Comparison of ENCODE assay signal across 8 cellular contexts in the genomic region with DNA sequence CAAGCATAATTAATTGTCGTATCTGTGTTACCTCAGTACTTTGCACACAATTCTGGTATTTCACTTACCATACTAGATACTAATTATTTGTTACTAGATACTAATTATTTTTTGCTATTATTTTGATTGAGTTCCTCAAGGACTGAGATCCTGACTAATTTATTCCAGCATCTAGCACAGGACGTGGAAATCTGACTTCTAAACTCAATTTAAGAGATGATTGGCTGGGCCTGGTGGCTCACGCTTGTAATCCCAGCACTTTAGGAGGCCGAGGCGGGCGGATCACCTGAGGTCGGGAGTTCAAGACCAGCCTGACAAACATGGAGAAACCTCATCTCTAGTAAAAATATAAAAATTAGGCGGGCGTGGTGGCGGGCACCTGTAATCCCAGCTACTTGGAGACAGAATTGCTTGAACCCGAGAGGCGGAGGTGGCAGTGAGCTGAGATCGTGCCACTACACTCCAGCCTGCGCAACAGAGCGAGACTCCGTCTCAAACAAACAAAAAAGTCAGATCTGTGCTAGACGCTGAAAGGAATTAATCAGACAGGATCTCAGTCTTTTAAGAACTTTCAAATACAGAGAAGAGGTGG. TPM values are rescaled to one million over a fixed set of nuclear protein-coding genes. Genes with fewer than 3 reads are reported as not detected.
DNase-seq lines count a peak whose midpoint lies in the region; ATAC-seq and TF ChIP-seq lines count a peak whose summit lies in the region.

No MANE protein-coding gene starts in this region.

- H3K4me3 ChIP-seq in mononuclear cell (ENCODE audit: low read length): peak overlapping the region; percentile 98

- no peaks in the 10 kb centered on the region for H3K9me3 Mint-ChIP-seq in stimulated activated naive CD8-positive, alpha-beta T cell treated with anti-CD3 and anti-CD28 coated beads, Interleukin-15, Interleukin-2, amounts not matched to agents 100 ng/mL and 50 ng/mL, for 24 hours
- H3K9me3 Mint-ChIP-seq in brain: peaks cover 0 to 3% (median 0%) of the 10 kb centered on the region in 5 experiments

- H3K9me3 ChIP-seq in mononuclear cell (ENCODE audit: low read depth, low read length): no peaks in the 10 kb centered on the region

- ATAC-seq in stimulated activated naive CD8-positive, alpha-beta T cell treated with anti-CD3 and anti-CD28 coated beads, Interleukin-15, Interleukin-2, amounts not matched to agents 100 U/mL and 50 U/mL, for 24 hours: no peak
- ATAC-seq in GM19395 (IDR thresholded peaks at IDR 0.05; ENCODE audit: unreplicated experiment): no peak

- no peak for DNase-seq in stimulated activated naive CD8-positive, alpha-beta T cell treated with anti-CD3 and anti-CD28 coated beads, Interleukin-15, Interleukin-2, amounts not matched to agents 100 U/mL and 50 U/mL, for 24 hours
- no peak for DNase-seq in COLO829 (ENCODE audit: low spot score)
- DNase-seq in ureter (ENCODE audit: low spot score): no peak
- DNase-seq in hepatic stellate cell (ENCODE audit: low spot score): no peak

- H3K27me3 ChIP-seq in mononuclear cell (ENCODE audit: insufficient read depth, low read length): no peaks in the 10 kb centered on the region

- H3K27me3 Mint-ChIP-seq in stimulated activated naive CD8-positive, alpha-beta T cell treated with anti-CD3 and anti-CD28 coated beads, Interleukin-15, Interleukin-2, amounts not matched to agents 100 ng/mL and 50 ng/mL, for 24 hours: no peaks in the 10 kb centered on the region
- peaks cover 9% of the 10 kb centered on the region for H3K27me3 Mint-ChIP-seq in brain

- peak overlapping the region; percentile 100 for H3K27ac Mint-ChIP-seq in stimulated activated naive CD8-positive, alpha-beta T cell treated with anti-CD3 and anti-CD28 coated beads, Interleukin-15, Interleukin-2, amounts not matched to agents 100 ng/mL and 50 ng/mL, for 24 hours
- peak overlapping the region; percentile 99 to 100 (median 100) for H3K27ac Mint-ChIP-seq in brain

- peaks cover 19% of the 10 kb centered on the region for H3K4me1 ChIP-seq in mononuclear cell (ENCODE audit: insufficient read depth, low read length)

- peaks cover 30% of the 10 kb centered on the region for H3K4me1 Mint-ChIP-seq in stimulated activated naive CD8-positive, alpha-beta T cell treated with anti-CD3 and anti-CD28 coated beads, Interleukin-15, Interleukin-2, amounts not matched to agents 100 ng/mL and 50 ng/mL, for 24 hours (ENCODE audit: low read depth)
- H3K4me1 Mint-ChIP-seq in brain: peaks cover 34% of the 10 kb centered on the region

- H3K4me3 Mint-ChIP-seq in stimulated activated naive CD8-positive, alpha-beta T cell treated with anti-CD3 and anti-CD28 coated beads, Interleukin-15, Interleukin-2, amounts not matched to agents 100 ng/mL and 50 ng/mL, for 24 hours: peak overlapping the region; percentile 99
- peak overlapping the region; percentile 98 to 99 (median 99) for H3K4me3 Mint-ChIP-seq in brain

- H3K36me3 Mint-ChIP-seq in stimulated activated naive CD8-positive, alpha-beta T cell treated with anti-CD3 and anti-CD28 coated beads, Interleukin-15, Interleukin-2, amounts not matched to agents 100 ng/mL and 50 ng/mL, for 24 hours (ENCODE audit: low read depth): no peaks in the 10 kb centered on the region
- no peaks in the 10 kb centered on the region for H3K36me3 Mint-ChIP-seq in brain

- no peak for TF ChIP-seq CTCF in brain (conservative IDR thresholded peaks at IDR 0.05)

RNA-seq across cellular contexts. Expression of a gene that starts 0.5 kb away (rescaled TPM):
- polyA plus RNA-seq in brain (ENCODE audit: insufficient read depth, low read depth, low replicate concordance): 72.4 TPM
- total RNA-seq in mononuclear cell (8.9 TPM), ureter (39.4 TPM)

RNA-seq across cellular contexts. Expression of a gene that starts 26.3 kb away (rescaled TPM):
- 109 TPM for polyA plus RNA-seq in brain (ENCODE audit: insufficient read depth, low read depth, low replicate concordance)
- total RNA-seq in mononuclear cell (85.2 TPM), ureter (121 TPM)
